1 cellular context compared by ENCODE assay signal in genomic region chr1:154629160-154630073, GRCh38.
TF ChIP-seq lines count a peak whose summit lies in the region.

No MANE protein-coding gene starts in this region.

TF ChIP-seq in GM12878, 131 proteins besides CTCF, POLR2A, EP300 and RAD21 (continued from another document):
- no peak for TF ChIP-seq ZBTB33 (IDR thresholded peaks at IDR 0.05)
- TF ChIP-seq TBL1XR1 (IDR thresholded peaks at IDR 0.05; ENCODE audit: low read depth, low read length), result no peak
- no peak for TF ChIP-seq BCL11A (IDR thresholded peaks at IDR 0.05; ENCODE audit: low read depth, low read length)
- TF ChIP-seq ESRRA (IDR thresholded peaks at IDR 0.05; ENCODE audit: low read length), result no peak
- no peak for TF ChIP-seq LARP7 (IDR thresholded peaks at IDR 0.05)
- no peak for TF ChIP-seq ZNF217 (IDR thresholded peaks at IDR 0.05)
- TF ChIP-seq ATF2 (IDR thresholded peaks at IDR 0.05; ENCODE audit: low read length), result no peak
- no peak for TF ChIP-seq ZNF622 (IDR thresholded peaks at IDR 0.05)
- no peak for TF ChIP-seq IKZF2 (IDR thresholded peaks at IDR 0.05)
- no peak for TF ChIP-seq ZNF384 (IDR thresholded peaks at IDR 0.05; ENCODE audit: borderline replicate concordance, low read depth, low read length)
- no peak for TF ChIP-seq BHLHE40 (IDR thresholded peaks at IDR 0.05; ENCODE audit: borderline replicate concordance in 1 of 2, low read depth in 2 of 2, low read length in 1 of 2)
- TF ChIP-seq SPI1 (IDR thresholded peaks at IDR 0.05; ENCODE audit: borderline replicate concordance, insufficient read depth, low read depth, low read length), result no peak
- no peak for TF ChIP-seq MLLT1 (IDR thresholded peaks at IDR 0.05)
- no peak for TF ChIP-seq PAX5 (IDR thresholded peaks at IDR 0.05; ENCODE audit: borderline replicate concordance, low read depth, low read length)
- no peak for TF ChIP-seq KDM1A (IDR thresholded peaks at IDR 0.05; ENCODE audit: borderline replicate concordance)
